Comparison of ENCODE assay signal across 8 cellular contexts in the genomic region with DNA sequence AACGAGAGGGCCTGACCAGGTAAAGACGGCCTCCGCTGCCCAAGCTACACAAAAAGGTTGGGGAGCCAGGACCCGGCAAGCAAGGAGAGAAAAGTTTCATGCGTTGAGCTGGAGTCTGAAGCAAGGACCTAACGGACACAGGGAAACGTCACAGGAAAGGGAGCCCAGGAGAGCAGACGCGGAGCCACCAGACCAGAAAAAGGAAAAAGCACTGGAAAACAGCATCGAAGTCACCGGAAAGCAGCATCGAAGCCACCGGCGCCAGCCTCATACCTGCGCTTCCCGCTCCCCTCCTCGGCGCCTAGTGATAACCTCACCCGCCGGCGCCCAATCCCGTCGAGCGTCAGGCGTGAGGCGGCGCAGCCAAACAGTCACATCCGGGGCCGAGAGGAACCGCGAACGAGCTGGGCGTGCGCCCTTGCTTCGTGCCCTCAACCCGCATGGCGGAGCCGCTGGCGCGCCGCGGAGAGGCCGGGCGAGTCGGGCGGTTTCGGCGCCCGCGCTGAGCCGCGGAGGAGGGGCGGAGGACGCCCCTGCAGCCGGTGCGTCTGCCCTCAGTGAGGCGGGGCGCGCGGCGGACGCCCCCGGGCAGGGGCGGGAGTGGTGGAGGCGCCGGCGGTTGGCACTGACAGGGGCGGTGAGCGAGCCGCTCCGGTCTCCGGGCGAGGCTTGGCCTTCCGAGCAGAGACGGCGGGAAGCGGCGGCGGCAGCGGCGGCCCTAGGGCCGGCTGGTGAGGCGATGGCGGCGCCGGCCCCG. TPM values are rescaled to one million over a fixed set of nuclear protein-coding genes. Genes with fewer than 3 reads are reported as not detected.
DNase-seq lines count a peak whose midpoint lies in the region; ATAC-seq lines count a peak whose summit lies in the region.

A gene with protein sequence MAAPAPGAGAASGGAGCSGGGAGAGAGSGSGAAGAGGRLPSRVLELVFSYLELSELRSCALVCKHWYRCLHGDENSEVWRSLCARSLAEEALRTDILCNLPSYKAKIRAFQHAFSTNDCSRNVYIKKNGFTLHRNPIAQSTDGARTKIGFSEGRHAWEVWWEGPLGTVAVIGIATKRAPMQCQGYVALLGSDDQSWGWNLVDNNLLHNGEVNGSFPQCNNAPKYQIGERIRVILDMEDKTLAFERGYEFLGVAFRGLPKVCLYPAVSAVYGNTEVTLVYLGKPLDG (plus strand): TSS at position 415 of the 757 bp plus-strand sequence. CDS start 325 bp downstream, at position 740.
A gene (minus strand): TSS at position 309 of the 757 bp plus-strand sequence. CDS start 7,079 bp downstream, outside the sequence.

- peak; percentile 89 for DNase-seq in DMS153 (lab: John Stamatoyannopoulos, UW)
- DNase-seq in OCI-M1 (lab: John Stamatoyannopoulos, UW), result peak; percentile 92
- DNase-seq in activated T-cell treated with anti-CD3 and anti-CD28 coated beads for 24 hours (ENCODE audit: low read depth), result peak; percentile 94
- peak; percentile 96 for DNase-seq in epidermal melanocyte (ENCODE audit: insufficient read length, low spot score)
- DNase-seq in middle frontal gyrus (ENCODE audit: extremely low spot score, low spot score), result peak; percentile 93
- peak; percentile 91 to 92 for DNase-seq in stimulated activated CD8-positive, alpha-beta memory T cell treated with anti-CD3 and anti-CD28 coated beads, Interleukin-2, amount 100 ng/mL, for 1 hour (ENCODE audit: low read depth in 2 of 2)

- H3K27me3 Mint-ChIP-seq in IgD-negative memory B cell, result no peaks in the 10 kb centered on the region

- peaks cover 14 to 23% (median 14%) of the 10 kb centered on the region in 3 donors for H3K4me1 Mint-ChIP-seq in IgD-negative memory B cell

- H3K9me3 Mint-ChIP-seq in IgD-negative memory B cell, result no peaks in the 10 kb centered on the region

- peak within 1 kb of the TSS; percentile 84 to 99 (median 95) for H3K4me3 Mint-ChIP-seq in IgD-negative memory B cell

- H3K27ac Mint-ChIP-seq in IgD-negative memory B cell, result peak within 1 kb of the TSS; percentile 86 to 95 (median 95)

- ATAC-seq in GM21576 (IDR thresholded peaks at IDR 0.05; ENCODE audit: unreplicated experiment), result peak; percentile 93

- peaks cover 4% of the 10 kb centered on the region for H3K36me3 Mint-ChIP-seq in IgD-negative memory B cell

RNA-seq across cellular contexts. Expression of the first gene that starts in this region (rescaled TPM):
- polyA plus RNA-seq in IgD-negative memory B cell, result 1.8 TPM

RNA-seq across cellular contexts. Expression of the second gene that starts in this region (rescaled TPM):
- 16.2 TPM for polyA plus RNA-seq in IgD-negative memory B cell

Comparison
In these comparisons a context has a peak if more than half of its experiments do, and no peak if none do; other contexts are left out.
1. Peak in every context shown above with its lines: DNase-seq and ATAC-seq.